In the genomic region with DNA sequence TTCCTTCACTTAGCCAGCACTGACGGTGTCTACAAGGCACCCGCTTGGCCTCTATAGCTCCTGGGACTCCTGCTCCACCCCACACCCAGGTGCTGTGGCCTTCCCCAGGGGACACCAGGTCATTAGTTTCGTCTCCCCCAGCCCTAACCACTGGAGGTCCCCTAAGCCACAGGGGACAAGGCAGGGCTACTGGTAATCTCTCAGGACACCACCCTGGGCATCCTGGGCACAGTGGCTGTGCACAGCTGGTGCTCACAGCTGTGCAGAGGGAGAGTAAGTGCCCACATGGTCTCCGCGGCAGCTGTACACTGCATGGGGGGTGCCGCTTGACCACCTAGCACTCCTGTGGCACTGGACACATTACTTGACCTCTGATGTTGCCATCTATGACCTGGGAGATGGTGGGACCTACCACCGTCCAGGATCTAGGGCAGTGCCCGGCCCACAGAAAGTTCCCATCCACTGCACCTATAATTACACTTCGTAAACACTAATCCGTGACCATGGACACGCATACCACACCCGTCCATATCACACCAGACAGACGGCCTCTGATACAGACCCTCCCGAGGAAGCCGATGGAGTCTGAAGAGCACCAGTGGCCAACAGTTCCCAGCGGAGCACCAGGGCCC, we compare ENCODE assay signal across 7 cellular contexts.
DNase-seq lines count a peak whose midpoint lies in the region; ATAC-seq and TF ChIP-seq lines count a peak whose summit lies in the region.

No MANE protein-coding gene starts in this region.

- peak overlapping the region; percentile 23; the same call in 1 of the 2 replicates for H3K9ac ChIP-seq in MM.1S (ENCODE audit: low read length)
- no peak overlapping the region for H3K9ac ChIP-seq in smooth muscle cell (ENCODE audit: low read depth)

- H3K9me3 ChIP-seq in MM.1S (replicated peaks; ENCODE audit: insufficient read depth, low read length) (no peaks in the 10 kb centered on the region), esophagus squamous epithelium (no peaks in the 10 kb centered on the region), smooth muscle cell (replicated peaks; ENCODE audit: low read depth) (no peaks in the 10 kb centered on the region)

- H3K4me2 ChIP-seq in MM.1S (ENCODE audit: low read depth, low read length) (peak overlapping the region; percentile 95), smooth muscle cell (peak overlapping the region; percentile 62)

- intact Hi-C loops in esophagus squamous epithelium (cut with DNase I) = no loop called here

- H3F3A ChIP-seq in MM.1S (ENCODE audit: insufficient read depth, low read length) (peaks cover 14% of the 10 kb centered on the region; the same call in 1 of the 2 replicates), smooth muscle cell (ENCODE audit: low read depth) (no peaks in the 10 kb centered on the region)

- H3K79me2 ChIP-seq in MM.1S (ENCODE audit: low read length) (peaks cover 85% of the 10 kb centered on the region), smooth muscle cell (ENCODE audit: low read depth) (peaks cover 46% of the 10 kb centered on the region)

- H3K27me3 ChIP-seq in MM.1S (replicated peaks; ENCODE audit: insufficient read depth, low read length) (no peaks in the 10 kb centered on the region), esophagus squamous epithelium (no peaks in the 10 kb centered on the region), smooth muscle cell (ENCODE audit: low read depth) (no peaks in the 10 kb centered on the region)

- no peak for TF ChIP-seq CTCF in MM.1S (IDR thresholded peaks at IDR 0.05; ENCODE audit: low read length)
- no peak for TF ChIP-seq CTCF in esophagus squamous epithelium (IDR thresholded peaks at IDR 0.05)
- TF ChIP-seq CTCF in smooth muscle cell (IDR thresholded peaks at IDR 0.05; ENCODE audit: borderline replicate concordance, insufficient read depth, poor library complexity, severe bottlenecking) = no peak

- TF ChIP-seq POLR2A in esophagus squamous epithelium (IDR thresholded peaks at IDR 0.05) = no peak

- no peaks in the 10 kb centered on the region for H3K36me3 ChIP-seq in MM.1S (replicated peaks; ENCODE audit: insufficient read depth, low read length)
- H3K36me3 ChIP-seq in esophagus squamous epithelium = no peaks in the 10 kb centered on the region
- H3K36me3 ChIP-seq in smooth muscle cell (ENCODE audit: low read depth) = no peaks in the 10 kb centered on the region

- H2AFZ ChIP-seq in MM.1S (ENCODE audit: low read length) (no peak overlapping the region), smooth muscle cell (ENCODE audit: low read depth) (no peak overlapping the region)

- 60 to 78% methylated on average over 3 to 9 of the region's 16 CpGs for WGBS in esophagus squamous epithelium, 2 donors
- 96% methylated on average over 16 of the region's 16 CpGs for WGBS in smooth muscle cell (ENCODE audit: low lambda C conversion rate)

- no peaks in the 10 kb centered on the region for H4K20me1 ChIP-seq in MM.1S (ENCODE audit: insufficient read depth, low read length)
- H4K20me1 ChIP-seq in smooth muscle cell (ENCODE audit: low read depth) = peaks cover 12% of the 10 kb centered on the region

- ATAC-seq in GM21423 (IDR thresholded peaks at IDR 0.05; ENCODE audit: unreplicated experiment) (peak; percentile 28), GM21529 (IDR thresholded peaks at IDR 0.05; ENCODE audit: unreplicated experiment) (no peak)

- no peak for DNase-seq in MM.1S
- no peak for DNase-seq in esophagus squamous epithelium (lab: John Stamatoyannopoulos, UW)
- no peak for DNase-seq in smooth muscle cell (lab: John Stamatoyannopoulos, UW; ENCODE audit: unreplicated experiment)
- no peak for DNase-seq in stimulated activated CD4-positive, alpha-beta T cell treated with anti-CD3 and anti-CD28 coated beads, Interleukin-15, amount 100 ng/mL, for 24 hours
- DNase-seq in SHP77 treated with DMSO at 0.1 percent for 48 hours (lab: John Stamatoyannopoulos, UW) = no peak

- H3K27ac ChIP-seq in MM.1S (ENCODE audit: low read length) (peak overlapping the region; percentile 74), esophagus squamous epithelium (peak overlapping the region; percentile 68 to 90 (median 85)), smooth muscle cell (ENCODE audit: low read depth) (peak overlapping the region; percentile 60)

- H3K4me1 ChIP-seq in MM.1S (ENCODE audit: low read length) (peaks cover 33% of the 10 kb centered on the region), esophagus squamous epithelium (peaks cover 40 to 85% (median 60%) of the 10 kb centered on the region in 3 donors), smooth muscle cell (ENCODE audit: low read depth) (peaks cover 25% of the 10 kb centered on the region)

- H3K9me2 ChIP-seq in MM.1S (replicated peaks; ENCODE audit: insufficient read depth, low read length) = no peaks in the 10 kb centered on the region

- H3K4me3 ChIP-seq in MM.1S (ENCODE audit: low read length) (peak overlapping the region; percentile 53), esophagus squamous epithelium (peak overlapping the region in 3 of 4 donors; percentile 16 to 55 (median 35)), smooth muscle cell (no peak overlapping the region)
